14 cellular contexts compared by ENCODE assay signal in genomic region chr14:76976623-76977005, GRCh38. TPM values are rescaled to one million over a fixed set of nuclear protein-coding genes. Genes with fewer than 3 reads are reported as not detected.
DNase-seq lines count a peak whose midpoint lies in the region; ATAC-seq and TF ChIP-seq lines count a peak whose summit lies in the region.
"Had no signal": no experiment of that assay in that cellular context is flagged by ENCODE, and none has a peak within 500 bp of the region (broad histone marks: within the 10 kb centered on the region; RNA-seq: fewer than 3 reads in every experiment).

No MANE protein-coding gene starts in this region.

- no peak overlapping the region; the same call in 1 of the 2 replicates for H2AFZ ChIP-seq in DND-41 (ENCODE audit: low read depth, low read length)
- H2AFZ ChIP-seq in parathyroid adenoma, result peak overlapping the region; percentile 80
- H2AFZ ChIP-seq: PC-9 had no signal

- H3K9me3 Mint-ChIP-seq in activated CD8-positive, alpha-beta T cell treated with anti-CD3 and anti-CD28 coated beads for 36 hours, result peaks cover 7% of the 10 kb centered on the region
- H3K9me3 Mint-ChIP-seq in activated CD8-positive, alpha-beta T cell treated with anti-CD3 and anti-CD28 coated beads, Interleukin-2, amount 10 ng/mL, durations not matched to agents 7 days and 5 days (ENCODE audit: insufficient read depth), result peaks cover 8% of the 10 kb centered on the region
- peaks cover 4% of the 10 kb centered on the region for H3K9me3 Mint-ChIP-seq in dendritic cell treated with granulocyte-macrophage colony-stimulating factor and Interleukin-4, amounts not matched to agents 40 ng/mL and 50 ng/mL, for 4 days

- H3K36me3 ChIP-seq in DND-41 (ENCODE audit: insufficient read depth, low read length), result no peaks in the 10 kb centered on the region
- H3K36me3 ChIP-seq in parathyroid adenoma (ENCODE audit: control insufficient read depth, insufficient read depth, low read length), result no peaks in the 10 kb centered on the region
- H3K36me3 ChIP-seq: left lung, prostate gland had no signal

- peaks cover 36% of the 10 kb centered on the region for H3K4me1 Mint-ChIP-seq in activated CD8-positive, alpha-beta T cell treated with anti-CD3 and anti-CD28 coated beads for 36 hours (ENCODE audit: low read depth)
- peaks cover 40% of the 10 kb centered on the region for H3K4me1 Mint-ChIP-seq in activated CD8-positive, alpha-beta T cell treated with anti-CD3 and anti-CD28 coated beads, Interleukin-2, amount 10 ng/mL, durations not matched to agents 7 days and 5 days (ENCODE audit: low read depth)
- peaks cover 37% of the 10 kb centered on the region for H3K4me1 Mint-ChIP-seq in dendritic cell treated with granulocyte-macrophage colony-stimulating factor and Interleukin-4, amounts not matched to agents 40 ng/mL and 50 ng/mL, for 4 days (ENCODE audit: low read depth)

- ATAC-seq in activated CD8-positive, alpha-beta T cell treated with anti-CD3 and anti-CD28 coated beads for 36 hours, result no peak
- ATAC-seq in activated CD8-positive, alpha-beta T cell treated with anti-CD3 and anti-CD28 coated beads, Interleukin-2, amount 10 ng/mL, durations not matched to agents 7 days and 5 days, result no peak
- ATAC-seq in DND-41 (ENCODE audit: insufficient read depth, low read depth), result peak; percentile 77
- no peak for ATAC-seq in HG03045 (IDR thresholded peaks at IDR 0.05; ENCODE audit: unreplicated experiment)

- no peaks in the 10 kb centered on the region for H4K20me1 ChIP-seq in DND-41 (ENCODE audit: insufficient read depth, low read length)

- H3K4me3 Mint-ChIP-seq in activated CD8-positive, alpha-beta T cell treated with anti-CD3 and anti-CD28 coated beads for 36 hours, result no peak overlapping the region
- no peak overlapping the region for H3K4me3 Mint-ChIP-seq in activated CD8-positive, alpha-beta T cell treated with anti-CD3 and anti-CD28 coated beads, Interleukin-2, amount 10 ng/mL, durations not matched to agents 7 days and 5 days
- no peak overlapping the region for H3K4me3 Mint-ChIP-seq in dendritic cell treated with granulocyte-macrophage colony-stimulating factor and Interleukin-4, amounts not matched to agents 40 ng/mL and 50 ng/mL, for 4 days

- no peak overlapping the region for H3K27ac ChIP-seq in DND-41 (ENCODE audit: low read length)
- H3K27ac ChIP-seq in parathyroid adenoma, result peak overlapping the region; percentile 59
- no peak overlapping the region for H3K27ac ChIP-seq in caudate nucleus (ENCODE audit: low read depth, low read length)
- H3K27ac ChIP-seq: PC-9, prostate gland had no signal

- no peak overlapping the region for H3K4me2 ChIP-seq in DND-41 (ENCODE audit: insufficient read depth, low read length)
- no peak overlapping the region for H3K4me2 ChIP-seq in parathyroid adenoma (ENCODE audit: low read length)
- H3K4me2 ChIP-seq: A549, PC-9, SK-N-SH had no signal

- no peak overlapping the region for H3K4me3 ChIP-seq in DND-41 (ENCODE audit: low read depth in 1 of 2, low read length in 2 of 2)
- H3K4me3 ChIP-seq in parathyroid adenoma (ENCODE audit: low read depth, low read length), result no peak overlapping the region
- H3K4me3 ChIP-seq: A549, left lung, PC-9, prostate gland had no signal

- H3K27me3 ChIP-seq in DND-41 (ENCODE audit: insufficient read depth, low read length, poor library complexity) (no peaks in the 10 kb centered on the region), parathyroid adenoma (ENCODE audit: control insufficient read depth, insufficient read depth, low read length) (no peaks in the 10 kb centered on the region)
- H3K27me3 ChIP-seq: left lung had no signal

- H3K36me3 Mint-ChIP-seq in activated CD8-positive, alpha-beta T cell treated with anti-CD3 and anti-CD28 coated beads for 36 hours (ENCODE audit: low read depth), result no peaks in the 10 kb centered on the region
- peaks cover 6% of the 10 kb centered on the region for H3K36me3 Mint-ChIP-seq in activated CD8-positive, alpha-beta T cell treated with anti-CD3 and anti-CD28 coated beads, Interleukin-2, amount 10 ng/mL, durations not matched to agents 7 days and 5 days (ENCODE audit: low read depth)
- H3K36me3 Mint-ChIP-seq in dendritic cell treated with granulocyte-macrophage colony-stimulating factor and Interleukin-4, amounts not matched to agents 40 ng/mL and 50 ng/mL, for 4 days (ENCODE audit: low read depth), result no peaks in the 10 kb centered on the region

- DNase-seq in activated CD8-positive, alpha-beta T cell treated with anti-CD3 and anti-CD28 coated beads for 36 hours, result no peak
- no peak for DNase-seq in activated CD8-positive, alpha-beta T cell treated with anti-CD3 and anti-CD28 coated beads, Interleukin-2, amount 10 ng/mL, durations not matched to agents 7 days and 5 days
- peak; percentile 39 for DNase-seq in DND-41
- no peak for DNase-seq in NCI-H345 (lab: John Stamatoyannopoulos, UW)
- DNase-seq in caudate nucleus (lab: John Stamatoyannopoulos, UW), result no peak
- DNase-seq: activated CD4-positive, CD25-positive, alpha-beta regulatory T cell treated with anti-CD3 and anti-CD28 coated beads, Interleukin-2, amount 50 U/mL, for 72 hours; left lung; PC-9; SK-N-SH had no signal

- TF ChIP-seq CTCF in activated CD8-positive, alpha-beta T cell treated with anti-CD3 and anti-CD28 coated beads for 36 hours (IDR thresholded peaks at IDR 0.05), result no peak
- TF ChIP-seq CTCF in DND-41 (IDR thresholded peaks at IDR 0.05; ENCODE audit: borderline replicate concordance, extremely low read depth, low read length, poor library complexity, severe bottlenecking), result no peak
- no peak for TF ChIP-seq CTCF in parathyroid adenoma (IDR thresholded peaks at IDR 0.05)

- peak overlapping the region; percentile 63 for H3K27ac Mint-ChIP-seq in activated CD8-positive, alpha-beta T cell treated with anti-CD3 and anti-CD28 coated beads for 36 hours
- no peak overlapping the region for H3K27ac Mint-ChIP-seq in activated CD8-positive, alpha-beta T cell treated with anti-CD3 and anti-CD28 coated beads, Interleukin-2, amount 10 ng/mL, durations not matched to agents 7 days and 5 days
- peak overlapping the region; percentile 90 for H3K27ac Mint-ChIP-seq in dendritic cell treated with granulocyte-macrophage colony-stimulating factor and Interleukin-4, amounts not matched to agents 40 ng/mL and 50 ng/mL, for 4 days

- H3K4me1 ChIP-seq in DND-41 (ENCODE audit: insufficient read depth, low read length), result peaks cover 12% of the 10 kb centered on the region
- peaks cover 12% of the 10 kb centered on the region for H3K4me1 ChIP-seq in parathyroid adenoma
- H3K4me1 ChIP-seq: A549, prostate gland had no signal

- H3K79me2 ChIP-seq in DND-41 (ENCODE audit: insufficient read depth, low read length) (no peaks in the 10 kb centered on the region), parathyroid adenoma (no peaks in the 10 kb centered on the region)

- H3K27me3 Mint-ChIP-seq in activated CD8-positive, alpha-beta T cell treated with anti-CD3 and anti-CD28 coated beads for 36 hours, result no peaks in the 10 kb centered on the region
- H3K27me3 Mint-ChIP-seq in activated CD8-positive, alpha-beta T cell treated with anti-CD3 and anti-CD28 coated beads, Interleukin-2, amount 10 ng/mL, durations not matched to agents 7 days and 5 days (ENCODE audit: low read depth), result no peaks in the 10 kb centered on the region
- H3K27me3 Mint-ChIP-seq in dendritic cell treated with granulocyte-macrophage colony-stimulating factor and Interleukin-4, amounts not matched to agents 40 ng/mL and 50 ng/mL, for 4 days, result peaks cover 1% of the 10 kb centered on the region

- POLR2A ChIA-PET in activated CD8-positive, alpha-beta T cell treated with anti-CD3 and anti-CD28 coated beads for 36 hours (lab: Charles Lee), result interaction anchor here (1.2 to 2.8 kb wide), 5 partner anchors 11 to 51 kb away, joined by 3 to 17 read pairs (median 5); no protein-coding TSS in a partner anchor
- POLR2A ChIA-PET in activated CD8-positive, alpha-beta T cell treated with anti-CD3 and anti-CD28 coated beads, Interleukin-2, amount 10 ng/mL, durations not matched to agents 7 days and 5 days (lab: Charles Lee), result interaction anchor here (0.6 to 0.7 kb wide), 2 partner anchors 21 to 45 kb away, joined by 3 read pairs; no protein-coding TSS in a partner anchor

- intact Hi-C loops in activated CD8-positive, alpha-beta T cell treated with anti-CD3 and anti-CD28 coated beads for 36 hours (cut with micrococcal nuclease), result no loop called here
- intact Hi-C loops in dendritic cell treated with granulocyte-macrophage colony-stimulating factor and Interleukin-4, amounts not matched to agents 40 ng/mL and 50 ng/mL, for 4 days (cut with micrococcal nuclease), result loop anchor here (2.0 kb wide), 1 partner anchor 14 kb away; no protein-coding TSS in a partner anchor

- H3K9me3 ChIP-seq in DND-41 (ENCODE audit: insufficient read depth, low read length, severe bottlenecking), result peaks cover 3% of the 10 kb centered on the region
- H3K9me3 ChIP-seq in parathyroid adenoma (ENCODE audit: control insufficient read depth, low read length), result no peaks in the 10 kb centered on the region
- H3K9me3 ChIP-seq: prostate gland had no signal

- CTCF ChIA-PET in activated CD8-positive, alpha-beta T cell treated with anti-CD3 and anti-CD28 coated beads for 36 hours (lab: Charles Lee), result interaction anchor here (1.8 to 2.0 kb wide), 2 partner anchors 10 to 63 kb away, joined by 5 to 7 read pairs; no protein-coding TSS in a partner anchor
- CTCF ChIA-PET in activated CD8-positive, alpha-beta T cell treated with anti-CD3 and anti-CD28 coated beads, Interleukin-2, amount 10 ng/mL, durations not matched to agents 7 days and 5 days (lab: Charles Lee), result interaction anchor here (1.0 to 2.2 kb wide), 2 partner anchors 63 to 94 kb away, joined by 4 to 8 read pairs; no protein-coding TSS in a partner anchor

- H3K9ac ChIP-seq in DND-41 (ENCODE audit: low read depth, low read length) (no peak overlapping the region), parathyroid adenoma (no peak overlapping the region)
- H3K9ac ChIP-seq: SK-N-SH had no signal

RNA-seq across cellular contexts. Expression of gene IRF2BPL, which starts 51.9 kb away (rescaled TPM):
- total RNA-seq in activated CD8-positive, alpha-beta T cell treated with anti-CD3 and anti-CD28 coated beads for 36 hours, result 10 to 100 TPM; 36.2 to 37.7 TPM
- total RNA-seq in activated CD8-positive, alpha-beta T cell treated with anti-CD3 and anti-CD28 coated beads, Interleukin-2, amount 10 ng/mL, durations not matched to agents 7 days and 5 days, result 10 to 100 TPM; 34.5 to 35.6 TPM
